24 cellular contexts compared by ENCODE assay signal in the genomic region with DNA sequence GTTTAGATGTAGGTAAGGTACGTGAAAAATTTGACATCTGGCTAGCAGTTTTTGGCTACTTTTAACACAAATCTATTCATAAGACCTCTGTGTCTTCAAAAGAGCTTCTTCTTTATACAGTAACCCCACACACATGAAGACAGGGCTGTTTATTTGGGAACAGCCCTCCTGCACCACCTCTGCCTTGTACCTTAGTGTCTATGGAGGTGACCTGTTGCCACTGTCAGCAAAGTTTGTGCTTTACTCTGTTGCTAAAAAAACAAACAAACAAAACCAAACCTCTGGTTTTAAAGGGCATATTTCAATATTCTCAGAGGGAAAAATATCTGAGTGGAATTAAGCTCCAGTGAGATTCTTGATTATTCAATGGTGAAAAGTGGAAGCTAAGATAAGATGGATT.
DNase-seq lines count a peak whose midpoint lies in the region; ATAC-seq and TF ChIP-seq lines count a peak whose summit lies in the region.
"Had no signal": no experiment of that assay in that cellular context is flagged by ENCODE, and none has a peak within 500 bp of the region (broad histone marks: within the 10 kb centered on the region; RNA-seq: fewer than 3 reads in every experiment).

No MANE protein-coding gene starts in this region.

- H3K4me1 Mint-ChIP-seq in brain = peaks cover 85% of the 10 kb centered on the region
- H3K4me1 Mint-ChIP-seq: CD14-positive monocyte; CD4-positive, alpha-beta memory T cell; CD4-positive, CD25-positive, alpha-beta regulatory T cell; CD8-positive, alpha-beta memory T cell had no signal

- H3K9me3 ChIP-seq in OCI-LY7 (ENCODE audit: low read length) (no peaks in the 10 kb centered on the region), Peyer's patch (no peaks in the 10 kb centered on the region)
- H3K9me3 ChIP-seq: BE2C, BLaER1 had no signal

- H3K4me3 ChIP-seq in OCI-LY7 (ENCODE audit: low read depth, low read length, poor library complexity, severe bottlenecking) = no peak overlapping the region
- H3K4me3 ChIP-seq in Peyer's patch = no peak overlapping the region
- no peak overlapping the region for H3K4me3 ChIP-seq in mesendoderm (ENCODE audit: low read length)
- H3K4me3 ChIP-seq: BLaER1, GM12878 had no signal

- intact Hi-C loops in OCI-LY7 (cut with micrococcal nuclease; ENCODE audit: unreplicated experiment) = no loop called here

- CTCF ChIA-PET in OCI-LY7 (lab: Charles Lee; ENCODE audit: unreplicated experiment) = interaction anchor here (0.9 kb wide), 1 partner anchor 10 kb away, joined by 3 read pairs; no protein-coding TSS in a partner anchor

- no TSS peak for BruUV-seq in OCI-LY7 (replicated peaks; lab: Mats Ljungman, UMichigan)

- H3K4me3 Mint-ChIP-seq in brain = no peak overlapping the region
- H3K4me3 Mint-ChIP-seq: CD14-positive monocyte; CD4-positive, alpha-beta memory T cell; CD4-positive, CD25-positive, alpha-beta regulatory T cell; CD8-positive, alpha-beta memory T cell had no signal

- no peaks in the 10 kb centered on the region for H3K9me3 Mint-ChIP-seq in brain

- no peaks in the 10 kb centered on the region for H3K27me3 Mint-ChIP-seq in brain
- H3K27me3 Mint-ChIP-seq: CD4-positive, alpha-beta memory T cell; CD4-positive, CD25-positive, alpha-beta regulatory T cell; CD8-positive, alpha-beta memory T cell had no signal

- H3K79me2 ChIP-seq in OCI-LY7 (ENCODE audit: insufficient read depth, low read depth, low read length) (no peaks in the 10 kb centered on the region), mesendoderm (ENCODE audit: control insufficient read depth, insufficient read depth, low read length) (no peaks in the 10 kb centered on the region)

- no peak overlapping the region for H3K27ac ChIP-seq in OCI-LY7 (ENCODE audit: low read depth, low read length, poor library complexity, severe bottlenecking)
- no peak overlapping the region for H3K27ac ChIP-seq in Peyer's patch
- H3K27ac ChIP-seq in mesendoderm (ENCODE audit: low read depth, low read length) = no peak overlapping the region
- H3K27ac ChIP-seq: BLaER1 had no signal

- no peak for TF ChIP-seq POLR2A in Peyer's patch (IDR thresholded peaks at IDR 0.05)

- no peaks in the 10 kb centered on the region for H4K20me1 ChIP-seq in OCI-LY7 (ENCODE audit: insufficient read depth, low read length)

- no peak overlapping the region for H3K18ac ChIP-seq in mesendoderm (ENCODE audit: low read length)

- H4K5ac ChIP-seq in mesendoderm (ENCODE audit: low read length) = no peak overlapping the region

- no peak overlapping the region for H3K4ac ChIP-seq in mesendoderm (ENCODE audit: low read depth, low read length)

- ATAC-seq in left lobe of liver (peak; percentile 65), GM18520 (IDR thresholded peaks at IDR 0.05; ENCODE audit: unreplicated experiment) (no peak)
- ATAC-seq: GM12878 had no signal

- no peak overlapping the region for H2BK120ac ChIP-seq in mesendoderm (ENCODE audit: low read depth, low read length)

- DNase-seq in OCI-LY7 (ENCODE audit: low spot score) (no peak), left lobe of liver (ENCODE audit: low spot score) (no peak), Peyer's patch (no peak), mesendoderm (no peak)
- DNase-seq: 8988T; ACHN; BE2C; C1 segment of cervical spinal cord; CD4-positive, alpha-beta memory T cell; CD4-positive, CD25-positive, alpha-beta regulatory T cell; CD8-positive, alpha-beta memory T cell; COR-L47; DMS 273 treated with DMSO at 0.1 percent for 48 hours; DMS153; DMS53; DMS79; DND-41; EL; GDM1 had no signal

- no peak overlapping the region for H3K56ac ChIP-seq in mesendoderm (ENCODE audit: low read length)

- no peak overlapping the region for H2BK15ac ChIP-seq in mesendoderm (replicated peaks; ENCODE audit: low read depth)

- H3K36me3 ChIP-seq in OCI-LY7 (ENCODE audit: insufficient read depth, low read length) (no peaks in the 10 kb centered on the region), Peyer's patch (no peaks in the 10 kb centered on the region), mesendoderm (ENCODE audit: control insufficient read depth, insufficient read depth, low read length) (no peaks in the 10 kb centered on the region)
- H3K36me3 ChIP-seq: BE2C had no signal

- no peaks in the 10 kb centered on the region for H3K79me1 ChIP-seq in mesendoderm (ENCODE audit: low read length)

- POLR2A ChIA-PET in OCI-LY7 (lab: Charles Lee) = interaction anchor here (1.2 kb wide), 1 partner anchor 9 kb away, joined by 3 read pairs; no protein-coding TSS in a partner anchor

- H4K8ac ChIP-seq in mesendoderm (ENCODE audit: low read depth, low read length) = no peak overlapping the region

- H2AK5ac ChIP-seq in mesendoderm (ENCODE audit: low read length) = no peak overlapping the region

- no peak overlapping the region for H3K23ac ChIP-seq in mesendoderm (ENCODE audit: low read length)

- no peaks in the 10 kb centered on the region for H3K9me2 ChIP-seq in OCI-LY7 (ENCODE audit: insufficient read depth, low read length)

- no peaks in the 10 kb centered on the region for H3K36me3 Mint-ChIP-seq in brain
- H3K36me3 Mint-ChIP-seq: CD14-positive monocyte; CD4-positive, alpha-beta memory T cell; CD4-positive, CD25-positive, alpha-beta regulatory T cell; CD8-positive, alpha-beta memory T cell had no signal

- H3K27me3 ChIP-seq in Peyer's patch (no peaks in the 10 kb centered on the region), mesendoderm (ENCODE audit: insufficient read depth, low read length, poor library complexity) (no peaks in the 10 kb centered on the region)
- H3K27me3 ChIP-seq: BE2C, BLaER1 had no signal

- no peak for TF ChIP-seq CTCF in OCI-LY7 (conservative IDR thresholded peaks at IDR 0.05; ENCODE audit: low read length)
- no peak for TF ChIP-seq CTCF in brain (conservative IDR thresholded peaks at IDR 0.05)
- TF ChIP-seq CTCF in Peyer's patch (IDR thresholded peaks at IDR 0.05) = no peak

- no peaks in the 10 kb centered on the region for H3K4me1 ChIP-seq in OCI-LY7 (ENCODE audit: insufficient read depth, low read length, poor library complexity, severe bottlenecking)
- no peaks in the 10 kb centered on the region for H3K4me1 ChIP-seq in Peyer's patch
- no peaks in the 10 kb centered on the region for H3K4me1 ChIP-seq in mesendoderm (ENCODE audit: control insufficient read depth, low read depth, low read length)
- H3K4me1 ChIP-seq: BE2C, BLaER1 had no signal

- no peak overlapping the region for H3K9ac ChIP-seq in mesendoderm (ENCODE audit: low read length)
- H3K9ac ChIP-seq: BLaER1 had no signal

- no CpG with 5 or more reads among the region's 1 CpG for WGBS in mesendoderm (ENCODE audit: extremely low coverage, insufficient coverage, low lambda C conversion rate)

- no peak overlapping the region for H2BK5ac ChIP-seq in mesendoderm (ENCODE audit: low read length)

- H3K4me2 ChIP-seq in OCI-LY7 (ENCODE audit: low read length) = no peak overlapping the region
- no peak overlapping the region for H3K4me2 ChIP-seq in mesendoderm (ENCODE audit: low read length)
- H3K4me2 ChIP-seq: BLaER1 had no signal

- peak overlapping the region in 3 of 5 experiments; percentile 50 to 95 (median 51) for H3K27ac Mint-ChIP-seq in brain
- H3K27ac Mint-ChIP-seq: CD14-positive monocyte; CD4-positive, alpha-beta memory T cell; CD4-positive, CD25-positive, alpha-beta regulatory T cell; CD8-positive, alpha-beta memory T cell had no signal

- H2AFZ ChIP-seq in OCI-LY7 (ENCODE audit: low read length) = 0 out of 2 replicates have a peak overlapping the region, but pooled peaks have one; percentile 13
